Comparison of ENCODE assay signal across 20 cellular contexts in genomic region chr10:52011113-52011512, GRCh38.
DNase-seq lines count a peak whose midpoint lies in the region; ATAC-seq and TF ChIP-seq lines count a peak whose summit lies in the region.
"Had no signal": no experiment of that assay in that cellular context is flagged by ENCODE, and none has a peak within 500 bp of the region (broad histone marks: within the 10 kb centered on the region; RNA-seq: fewer than 3 reads in every experiment).

No MANE protein-coding gene starts in this region.

- peaks cover 9 to 33% of the 10 kb centered on the region in 2 donors for H3K4me1 ChIP-seq in thoracic aorta (ENCODE audit: control insufficient read depth in 1 of 2, low read depth in 2 of 2)
- no peaks in the 10 kb centered on the region for H3K4me1 ChIP-seq in smooth muscle cell (ENCODE audit: low read depth)

- H3K9ac ChIP-seq in smooth muscle cell (ENCODE audit: low read depth): no peak overlapping the region
- H3K9ac ChIP-seq: KMS-11 had no signal

- no peak overlapping the region for H2AFZ ChIP-seq in smooth muscle cell (ENCODE audit: low read depth)

- H3K36me3 ChIP-seq in thoracic aorta (no peaks in the 10 kb centered on the region), smooth muscle cell (ENCODE audit: low read depth) (no peaks in the 10 kb centered on the region)

- H3K4me3 ChIP-seq in thoracic aorta (no peak overlapping the region), smooth muscle cell (no peak overlapping the region)

- H3K9me3 ChIP-seq in thoracic aorta (no peaks in the 10 kb centered on the region), smooth muscle cell (replicated peaks; ENCODE audit: low read depth) (peaks cover 3% of the 10 kb centered on the region)

- peak; percentile 11 for DNase-seq in AG08395 (ENCODE audit: low spot score)
- peak; percentile 16 for DNase-seq in GM04503 (ENCODE audit: low read depth)
- peak; percentile 67 for DNase-seq in dedifferentiated amniotic fluid mesenchymal stem cell (ENCODE audit: extremely low spot score)
- DNase-seq in thoracic aorta (ENCODE audit: low spot score): no peak
- DNase-seq in AML-193 (lab: John Stamatoyannopoulos, UW): no peak
- no peak for DNase-seq in GF-D8 (lab: John Stamatoyannopoulos, UW)
- DNase-seq in smooth muscle cell (lab: John Stamatoyannopoulos, UW; ENCODE audit: unreplicated experiment): no peak
- DNase-seq: C1 segment of cervical spinal cord; CD8-positive, alpha-beta T cell; DND-41; IMR-90; NCI-H1092 treated with DMSO at 0.1 percent for 48 hours; NCI-H1436 treated with DMSO at 0.1 percent for 48 hours; NCI-H2029; NCI-H2227 treated with DMSO at 0.1 percent for 48 hours; NCI-H510A; SIG-M5 had no signal

- H3K27me3 ChIP-seq in thoracic aorta (replicated peaks; ENCODE audit: insufficient read depth) (no peaks in the 10 kb centered on the region), smooth muscle cell (ENCODE audit: low read depth) (no peaks in the 10 kb centered on the region)

- no peaks in the 10 kb centered on the region for H3F3A ChIP-seq in smooth muscle cell (ENCODE audit: low read depth)

- H4K20me1 ChIP-seq in smooth muscle cell (ENCODE audit: low read depth): no peaks in the 10 kb centered on the region

- H3K27ac ChIP-seq in thoracic aorta (peak overlapping the region; percentile 62 to 84), smooth muscle cell (ENCODE audit: low read depth) (no peak overlapping the region)
- H3K27ac ChIP-seq: KMS-11, RWPE1 had no signal

- TF ChIP-seq CTCF in thoracic aorta (IDR thresholded peaks at IDR 0.05): no peak
- TF ChIP-seq CTCF in smooth muscle cell (IDR thresholded peaks at IDR 0.05; ENCODE audit: borderline replicate concordance, insufficient read depth, poor library complexity, severe bottlenecking): no peak

- 94% methylated on average over 1 of the region's 1 CpG for WGBS in smooth muscle cell (ENCODE audit: low lambda C conversion rate)

- ATAC-seq in thoracic aorta (ENCODE audit: insufficient number of reproducible peaks, low FRiP score, low read depth): no peak
- ATAC-seq: CD8-positive, alpha-beta T cell; HCT116 had no signal

- H3K79me2 ChIP-seq in smooth muscle cell (ENCODE audit: low read depth): no peaks in the 10 kb centered on the region

- H3K4me2 ChIP-seq in smooth muscle cell: no peak overlapping the region
- H3K4me2 ChIP-seq: KMS-11 had no signal

Comparison
In these comparisons a context has a peak if more than half of its experiments do, and no peak if none do; other contexts are left out.
1. DNase-seq: peak in AG08395 (single experiment), GM04503 (single experiment) and dedifferentiated amniotic fluid mesenchymal stem cell (single experiment); none in thoracic aorta (single experiment), AML-193 (0 of 2), GF-D8 (single experiment) and smooth muscle cell (single experiment).